Comparison of ENCODE assay signal across 7 cellular contexts in the genomic region with DNA sequence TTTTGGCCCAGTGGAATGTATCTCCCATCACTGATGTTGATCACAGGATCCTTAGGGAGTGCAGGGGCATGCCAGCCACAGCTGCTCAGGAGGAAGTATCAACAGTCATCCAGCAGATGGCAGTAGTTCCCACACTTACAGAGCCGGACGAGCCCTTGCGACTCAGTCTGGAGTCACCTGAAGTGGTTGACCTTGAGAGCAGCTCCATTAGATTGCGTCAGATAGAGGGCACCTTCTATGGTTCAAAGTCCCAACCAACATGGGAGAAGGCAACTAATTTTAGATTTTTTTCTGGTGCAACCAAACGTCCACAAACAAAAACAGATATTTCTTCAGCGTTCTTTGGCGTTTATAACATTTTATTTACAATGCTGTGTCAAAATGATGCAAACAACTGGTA.
A peak's percentile ranks its signal among the peaks of the same experiment; 100 is the strongest.
DNase-seq lines count a peak whose midpoint lies in the region; ATAC-seq, FAIRE-seq and TF ChIP-seq lines count a peak whose summit lies in the region.

No MANE protein-coding gene starts in this region.

- no peak overlapping the region for H3K27ac ChIP-seq in heart left ventricle

- no peaks in the 10 kb centered on the region for H3K36me3 Mint-ChIP-seq in activated naive CD4-positive, alpha-beta T cell treated with anti-CD3 and anti-CD28 coated beads, Interleukin-2, amount 50 U/mL, for 72 hours

- TF ChIP-seq CTCF in heart left ventricle (IDR thresholded peaks at IDR 0.05) = peak; percentile 63 to 89 (median 73)

- intact Hi-C loops in heart left ventricle (cut with DNase I) = loop anchor here in 1 of 10 donors (2.0 kb wide), 1 partner anchor 50 kb away; no protein-coding TSS in a partner anchor

- no peak overlapping the region for H3K4me3 ChIP-seq in heart left ventricle

- peak; percentile 53 for DNase-seq in GM12891 (ENCODE audit: insufficient read length, low spot score)
- peak; percentile 82 for DNase-seq in HEK293T (ENCODE audit: extremely low spot score)
- peak; percentile 75 for DNase-seq in M059J (ENCODE audit: low read depth)
- DNase-seq in RPMI7951 (ENCODE audit: low read depth) = peak; percentile 51
- peak; percentile 56 to 67 for DNase-seq in activated naive CD4-positive, alpha-beta T cell treated with anti-CD3 and anti-CD28 coated beads, Interleukin-2, amount 50 U/mL, for 72 hours (ENCODE audit: low spot score in 2 of 2)
- DNase-seq in heart left ventricle = peak in 4 of 5 donors; percentile 40 to 56 (median 44)
- peak; percentile 19 for DNase-seq in pulmonary artery endothelial cell (ENCODE audit: low read depth, low spot score)

- WGBS in heart left ventricle, 4 donors = 39 to 42% (median 40%) methylated on average over 7 of the region's 7 CpGs

- no peak overlapping the region for H3K27ac Mint-ChIP-seq in activated naive CD4-positive, alpha-beta T cell treated with anti-CD3 and anti-CD28 coated beads, Interleukin-2, amount 50 U/mL, for 72 hours

- peak; percentile 91 for FAIRE-seq in GM12891 (lab: Jason Lieb, UNC)

- H3K9me3 Mint-ChIP-seq in activated naive CD4-positive, alpha-beta T cell treated with anti-CD3 and anti-CD28 coated beads, Interleukin-2, amount 50 U/mL, for 72 hours = no peaks in the 10 kb centered on the region

- H3K27me3 ChIP-seq in heart left ventricle = peaks cover 0 to 9% (median 0%) of the 10 kb centered on the region in 9 donors

- peaks cover 0 to 5% (median 0%) of the 10 kb centered on the region in 12 donors for H3K4me1 ChIP-seq in heart left ventricle

- CTCF ChIA-PET in HEK293T (lab: Yijun Ruan, JAX) = interaction anchor here (0.5 to 1.9 kb wide), 20 partner anchors 16 to 867 kb away, joined by 3 to 13 read pairs (median 4); no protein-coding TSS in a partner anchor

- H3K9me3 ChIP-seq in heart left ventricle = no peaks in the 10 kb centered on the region

- ATAC-seq in activated naive CD4-positive, alpha-beta T cell treated with anti-CD3 and anti-CD28 coated beads, Interleukin-2, amount 50 U/mL, for 72 hours = peak; percentile 89 to 90
- ATAC-seq in heart left ventricle = peak; percentile 67 to 95 (median 88)

- POLR2A ChIA-PET in HEK293T (lab: Yijun Ruan, JAX) = interaction anchor here (1.0 kb wide), 1 partner anchor 32 kb away, joined by 3 read pairs; no protein-coding TSS in a partner anchor

- TF ChIP-seq POLR2A in GM12891 (IDR thresholded peaks at IDR 0.05; ENCODE audit: low read depth, low read length) (no peak), heart left ventricle (IDR thresholded peaks at IDR 0.05) (no peak)

- H3K36me3 ChIP-seq in heart left ventricle = no peaks in the 10 kb centered on the region

TF ChIP-seq in GM12891, 5 proteins besides CTCF, POLR2A, EP300 and RAD21:
- TF ChIP-seq POU2F2 (IDR thresholded peaks at IDR 0.05; ENCODE audit: low read depth, low read length) (no peak), POLR2AphosphoS5 (IDR thresholded peaks at IDR 0.05; ENCODE audit: low read depth, low read length) (no peak), SPI1 (IDR thresholded peaks at IDR 0.05; ENCODE audit: low read depth, low read length) (no peak), TAF1 (IDR thresholded peaks at IDR 0.05; ENCODE audit: low read depth, low read length) (no peak), PAX5 (IDR thresholded peaks at IDR 0.05; ENCODE audit: insufficient read depth, low read length, severe bottlenecking) (no peak)

TF ChIP-seq in HEK293T, 16 proteins besides CTCF, POLR2A, EP300 and RAD21:
- TF ChIP-seq BHLHE40 (IDR thresholded peaks at IDR 0.05; ENCODE audit: borderline replicate concordance) (no peak), FOXM1 (IDR thresholded peaks at IDR 0.05; ENCODE audit: borderline replicate concordance) (no peak), NFRKB (IDR thresholded peaks at IDR 0.05) (no peak), ARNT (IDR thresholded peaks at IDR 0.05) (no peak), ZNF384 (IDR thresholded peaks at IDR 0.05) (no peak), FOXK2 (IDR thresholded peaks at IDR 0.05) (no peak), HDGF (IDR thresholded peaks at IDR 0.05; ENCODE audit: borderline replicate concordance) (no peak), SUZ12 (IDR thresholded peaks at IDR 0.05) (no peak), LEF1 (IDR thresholded peaks at IDR 0.05; ENCODE audit: borderline replicate concordance) (no peak), L3MBTL2 (conservative IDR thresholded peaks at IDR 0.05) (no peak), ELF4 (IDR thresholded peaks at IDR 0.05) (no peak)
- TF ChIP-seq, protein P1, sequence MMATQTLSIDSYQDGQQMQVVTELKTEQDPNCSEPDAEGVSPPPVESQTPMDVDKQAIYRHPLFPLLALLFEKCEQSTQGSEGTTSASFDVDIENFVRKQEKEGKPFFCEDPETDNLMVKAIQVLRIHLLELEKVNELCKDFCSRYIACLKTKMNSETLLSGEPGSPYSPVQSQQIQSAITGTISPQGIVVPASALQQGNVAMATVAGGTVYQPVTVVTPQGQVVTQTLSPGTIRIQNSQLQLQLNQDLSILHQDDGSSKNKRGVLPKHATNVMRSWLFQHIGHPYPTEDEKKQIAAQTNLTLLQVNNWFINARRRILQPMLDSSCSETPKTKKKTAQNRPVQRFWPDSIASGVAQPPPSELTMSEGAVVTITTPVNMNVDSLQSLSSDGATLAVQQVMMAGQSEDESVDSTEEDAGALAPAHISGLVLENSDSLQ (IDR thresholded peaks at IDR 0.05) = no peak
TF ChIP-seq in HEK293T: peak in this region for 0.

Comparison
In these comparisons a context has a peak if more than half of its experiments do, and no peak if none do; other contexts are left out.
1. DNase-seq: peak in every context shown above with its lines; median percentile 82 in HEK293T; 75 in M059J; 62 in activated naive CD4-positive, alpha-beta T cell treated with anti-CD3 and anti-CD28 coated beads, Interleukin-2, amount 50 U/mL, for 72 hours; 53 in GM12891; 51 in RPMI7951; 44 in heart left ventricle; 19 in pulmonary artery endothelial cell.